ENCODE assay signal across 8 cellular contexts in genomic region chr16:67170948-67171649, GRCh38. TPM values are rescaled to one million over a fixed set of nuclear protein-coding genes. Genes with fewer than 3 reads are reported as not detected.
DNase-seq lines count a peak whose midpoint lies in the region; ATAC-seq and TF ChIP-seq lines count a peak whose summit lies in the region.

No MANE protein-coding gene starts in this region.

- no peaks in the 10 kb centered on the region for H3K27me3 ChIP-seq in RWPE2 (ENCODE audit: insufficient read depth, poor library complexity, severe bottlenecking)

- peaks cover 21% of the 10 kb centered on the region for H3K4me1 ChIP-seq in RWPE2 (ENCODE audit: insufficient read depth, poor library complexity, severe bottlenecking)

- peak; percentile 1 for ATAC-seq in GM21360 (IDR thresholded peaks at IDR 0.05; ENCODE audit: unreplicated experiment)
- ATAC-seq in RWPE2 (ENCODE audit: low read depth) = peak; percentile 2
- no peak for ATAC-seq in GM18907 (IDR thresholded peaks at IDR 0.05; ENCODE audit: unreplicated experiment)
- ATAC-seq in GM21381 (IDR thresholded peaks at IDR 0.05; ENCODE audit: unreplicated experiment) = no peak

- H3K9me3 ChIP-seq in RWPE2 (ENCODE audit: severe bottlenecking) = no peaks in the 10 kb centered on the region

- H3K4me3 ChIP-seq in RWPE2 (ENCODE audit: severe bottlenecking) (peak overlapping the region; percentile 39), fibroblast of villous mesenchyme (ENCODE audit: low read depth, low read length) (peak overlapping the region; percentile 57), retinal pigment epithelial cell (ENCODE audit: low read length) (peak overlapping the region; percentile 52)

- no peak for DNase-seq in RWPE2 (ENCODE audit: low spot score)
- DNase-seq in fibroblast of villous mesenchyme (ENCODE audit: low read depth) = no peak
- DNase-seq in retinal pigment epithelial cell (ENCODE audit: low read depth) = no peak
- no peak for DNase-seq in NAMALWA (ENCODE audit: low spot score)
- no peak for DNase-seq in NCI-H187 (lab: John Stamatoyannopoulos, UW)

- peaks cover 9% of the 10 kb centered on the region for H3K36me3 ChIP-seq in RWPE2 (ENCODE audit: low read depth)

- H3K27ac ChIP-seq in RWPE2 (ENCODE audit: poor library complexity, severe bottlenecking) = peak overlapping the region; percentile 73

- TF ChIP-seq CTCF in RWPE2 (IDR thresholded peaks at IDR 0.05; ENCODE audit: poor library complexity, severe bottlenecking) = no peak
- no peak for TF ChIP-seq CTCF in fibroblast of villous mesenchyme (IDR thresholded peaks at IDR 0.05; ENCODE audit: insufficient read depth, low read depth, low read length)
- no peak for TF ChIP-seq CTCF in retinal pigment epithelial cell (conservative IDR thresholded peaks at IDR 0.05; ENCODE audit: low read depth, low read length)

RNA-seq across cellular contexts. Expression of gene NOL3, which starts 0.8 kb away (rescaled TPM):
- 11.7 and 12.2 TPM in 2 replicates for total RNA-seq in fibroblast of villous mesenchyme

RNA-seq across cellular contexts. Expression of gene HSF4, which starts 6.6 kb away (rescaled TPM):
- total RNA-seq in fibroblast of villous mesenchyme = 2.6 and 3.0 TPM in 2 replicates

RNA-seq across cellular contexts. Expression of gene FBXL8, which starts 11.3 kb away (rescaled TPM):
- total RNA-seq in fibroblast of villous mesenchyme = 8.6 and 10.6 TPM in 2 replicates

RNA-seq across cellular contexts. Expression of gene TRADD, which starts 11.4 kb away (rescaled TPM):
- 12.5 and 18.4 TPM in 2 replicates for total RNA-seq in fibroblast of villous mesenchyme

RNA-seq across cellular contexts. Expression of gene MATCAP1, which starts 12.7 kb away (rescaled TPM):
- total RNA-seq in fibroblast of villous mesenchyme = 9.3 and 9.9 TPM in 2 replicates

Comparison
In these comparisons a context has a peak if more than half of its experiments do, and no peak if none do; other contexts are left out.
1. ATAC-seq: peak in GM21360 (single experiment) and RWPE2 (single experiment); none in GM18907 (single experiment) and GM21381 (single experiment).
2. Peak in every context shown above with its lines, with median percentiles within 50 percentile points of each other: H3K4me3 ChIP-seq.